Comparison of ENCODE assay signal across 10 cellular contexts in genomic region chr15:66691727-66692126, GRCh38.
"Had no signal": no experiment of that assay in that cellular context is flagged by ENCODE, and none has a peak within 500 bp of the region (broad histone marks: within the 10 kb centered on the region; RNA-seq: fewer than 3 reads in every experiment).

No MANE protein-coding gene starts in this region.

- H3K4me3 ChIP-seq: esophagus muscularis mucosa, pancreas, tibial artery, vagina had no signal

- H3K9ac ChIP-seq: SK-N-SH had no signal

- H3K4me1 ChIP-seq: pancreas, tibial artery, vagina had no signal

- H3K4me3 Mint-ChIP-seq: activated T-helper 1 cell treated with anti-CD3 and anti-CD28 coated beads, Interleukin-12 subunit alpha, Interleukin-12 subunit beta, Interleukin-2, Interleukin-4 antibody, amounts not matched to agents 30 ng/mL and 10 ng/mL and 1 ng/mL, durations not matched to agents 14 hours and 24 hours and 36 hours; stimulated activated effector memory CD8-positive, alpha-beta T cell treated with anti-CD3 and anti-CD28 coated beads, Interleukin-12 subunit alpha, Interleukin-12 subunit beta, amount 100 ng/mL, for 72 hours had no signal

- H3K9me3 Mint-ChIP-seq: stimulated activated effector memory CD8-positive, alpha-beta T cell treated with anti-CD3 and anti-CD28 coated beads, Interleukin-12 subunit alpha, Interleukin-12 subunit beta, amount 100 ng/mL, for 72 hours had no signal

- H3K27ac ChIP-seq: pancreas, tibial artery, vagina had no signal

- H3K9me3 ChIP-seq: esophagus muscularis mucosa, pancreas, SK-N-SH, tibial artery, vagina had no signal

- DNase-seq: activated naive CD4-positive, alpha-beta T cell; kidney glomerular epithelial cell; pancreas; SK-N-SH; T-helper 1 cell; tibial artery had no signal

- H3K36me3 Mint-ChIP-seq: stimulated activated effector memory CD8-positive, alpha-beta T cell treated with anti-CD3 and anti-CD28 coated beads, Interleukin-12 subunit alpha, Interleukin-12 subunit beta, amount 100 ng/mL, for 72 hours had no signal

- H3K27ac Mint-ChIP-seq: activated T-helper 1 cell treated with anti-CD3 and anti-CD28 coated beads, Interleukin-12 subunit alpha, Interleukin-12 subunit beta, Interleukin-2, Interleukin-4 antibody, amounts not matched to agents 30 ng/mL and 10 ng/mL and 1 ng/mL, durations not matched to agents 14 hours and 24 hours and 36 hours; stimulated activated effector memory CD8-positive, alpha-beta T cell treated with anti-CD3 and anti-CD28 coated beads, Interleukin-12 subunit alpha, Interleukin-12 subunit beta, amount 100 ng/mL, for 72 hours had no signal

- H3K27me3 ChIP-seq: esophagus muscularis mucosa, pancreas, tibial artery, vagina had no signal

- ATAC-seq: pancreas; stimulated activated effector memory CD8-positive, alpha-beta T cell treated with anti-CD3 and anti-CD28 coated beads, Interleukin-12 subunit alpha, Interleukin-12 subunit beta, amount 100 ng/mL, for 72 hours had no signal

- H3K4me2 ChIP-seq: SK-N-SH had no signal

- H3K36me3 ChIP-seq: esophagus muscularis mucosa, pancreas, tibial artery, vagina had no signal
